Comparison of ENCODE assay signal across 8 cellular contexts in the genomic region with DNA sequence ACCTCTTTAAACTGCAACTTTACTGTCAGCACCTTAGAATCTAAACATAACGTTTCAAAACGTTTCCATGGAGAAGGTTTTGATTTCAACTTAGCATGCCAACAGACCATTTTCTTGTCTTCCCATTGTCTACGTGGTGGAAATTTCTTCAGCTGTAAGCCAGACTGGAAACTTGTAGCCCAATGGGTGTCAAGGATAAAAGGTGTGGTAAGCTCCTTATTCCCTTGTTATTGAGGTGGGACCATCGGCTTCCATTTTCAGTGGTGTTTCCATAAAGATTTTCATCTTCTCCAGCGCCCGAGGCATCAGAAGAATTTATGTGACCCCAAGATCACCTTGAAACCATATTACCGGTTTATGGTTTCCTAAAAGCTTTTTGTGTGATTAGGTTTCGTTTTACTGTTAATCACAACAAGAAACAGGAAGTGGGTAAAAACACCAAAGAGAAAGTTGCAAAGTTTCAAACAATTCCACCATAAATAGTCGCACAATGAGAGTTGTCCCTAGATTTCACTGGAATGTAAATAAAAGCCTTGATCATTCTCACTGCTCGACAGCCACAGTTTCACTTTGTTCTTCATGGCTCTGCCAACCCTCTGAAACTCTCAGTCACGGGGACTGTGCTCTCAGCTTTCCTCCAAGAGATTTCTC.
DNase-seq lines count a peak whose midpoint lies in the region; ATAC-seq, FAIRE-seq and TF ChIP-seq lines count a peak whose summit lies in the region.

No MANE protein-coding gene starts in this region.

- H2BK5ac ChIP-seq in IMR-90 (ENCODE audit: low read depth, low read length, poor library complexity, severe bottlenecking) = peak overlapping the region; percentile 22

- H2AK9ac ChIP-seq in IMR-90 (replicated peaks; ENCODE audit: low read depth, low read length, poor library complexity) = no peak overlapping the region

- no peaks in the 10 kb centered on the region for H4K20me1 ChIP-seq in IMR-90 (ENCODE audit: insufficient read depth, low read length)

- peak overlapping the region; percentile 32; the same call in 1 of the 2 replicates for H4K5ac ChIP-seq in IMR-90 (ENCODE audit: low read depth, low read length)

- H3K27ac ChIP-seq in IMR-90 (ENCODE audit: insufficient read depth, low read length) = peak overlapping the region; percentile 62; the same call in 1 of the 2 replicates
- H3K27ac ChIP-seq in small intestine (ENCODE audit: low read depth in 1 of 2, low read length in 1 of 2) = peak overlapping the region; percentile 61 to 83

- ATAC-seq in GM21576 (IDR thresholded peaks at IDR 0.05; ENCODE audit: unreplicated experiment) (peak; percentile 77), IMR-90 (ENCODE audit: low read depth) (peak; percentile 59), left ventricle myocardium superior (peak; percentile 58)

- peaks cover 26% of the 10 kb centered on the region for H3K27me3 Mint-ChIP-seq in activated T-helper 2 cell treated with anti-CD3 and anti-CD28 coated beads, Interferon-gamma antibody, Interleukin-2, Interleukin-4, amounts not matched to agents 10 μg/mL and 5 μg/mL and 100 μg/mL, durations not matched to agents 14 hours and 24 hours and 36 hours (ENCODE audit: low read depth)

- H3K56ac ChIP-seq in IMR-90 (ENCODE audit: extremely low read depth, insufficient read depth, low read length) = peak overlapping the region; percentile 32; the same call in 1 of the 2 replicates

- H3K9me3 Mint-ChIP-seq in activated T-helper 2 cell treated with anti-CD3 and anti-CD28 coated beads, Interferon-gamma antibody, Interleukin-2, Interleukin-4, amounts not matched to agents 10 μg/mL and 5 μg/mL and 100 μg/mL, durations not matched to agents 14 hours and 24 hours and 36 hours = peaks cover 3% of the 10 kb centered on the region

- DNase-seq in GM10266 (ENCODE audit: extremely low spot score) = peak; percentile 30
- peak; percentile 48 for DNase-seq in IMR-90
- DNase-seq in activated T-helper 2 cell treated with anti-CD3 and anti-CD28 coated beads, Interferon-gamma antibody, Interleukin-2, Interleukin-4, amounts not matched to agents 10 μg/mL and 5 μg/mL and 100 μg/mL, durations not matched to agents 14 hours and 24 hours and 36 hours (ENCODE audit: low spot score) = peak; percentile 13
- no peak for DNase-seq in left ventricle myocardium superior
- DNase-seq in small intestine = peak; percentile 63
- DNase-seq in cerebellar cortex (ENCODE audit: low spot score) = no peak
- DNase-seq in stimulated activated CD4-positive, alpha-beta T cell treated with anti-CD3 and anti-CD28 coated beads, Interleukin-1b, Interleukin-23, amount 100 ng/mL, for 48 hours = no peak

- peak overlapping the region; percentile 61 to 62; a peak in 3 of 4 replicates for H4K8ac ChIP-seq in IMR-90 (ENCODE audit: low read depth in 2 of 2, low read length in 2 of 2)

- 0 out of 2 replicates have a peak overlapping the region, but pooled peaks have one; percentile 18 for H2BK20ac ChIP-seq in IMR-90 (ENCODE audit: low read depth, low read length)

- H3K4ac ChIP-seq in IMR-90 (ENCODE audit: low read depth, low read length) = peak overlapping the region; percentile 45

- H3K9me3 ChIP-seq in IMR-90 (ENCODE audit: control insufficient read depth, insufficient read depth, low read length) = no peaks in the 10 kb centered on the region
- H3K9me3 ChIP-seq in small intestine (ENCODE audit: control insufficient read depth, low read depth) = no peaks in the 10 kb centered on the region

- peak overlapping the region; percentile 25 for H3K4me3 ChIP-seq in IMR-90 (ENCODE audit: insufficient read depth, low read depth, low read length)
- peak overlapping the region in 1 of 2 donors; percentile 53 for H3K4me3 ChIP-seq in small intestine (ENCODE audit: low read depth in 1 of 2, low read length in 2 of 2)

- intact Hi-C loops in IMR-90 (cut with micrococcal nuclease) (loop anchor here (1.0 to 10.0 kb wide), 7 partner anchors 62 to 366 kb away; partner anchors contain the start of gene CD2AP), left ventricle myocardium superior (cut with micrococcal nuclease) (loop anchor here (2.0 to 10.0 kb wide), 2 partner anchors 180 to 366 kb away; no protein-coding TSS in a partner anchor)
- intact Hi-C loops in activated T-helper 2 cell treated with anti-CD3 and anti-CD28 coated beads, Interferon-gamma antibody, Interleukin-2, Interleukin-4, amounts not matched to agents 10 μg/mL and 5 μg/mL and 100 μg/mL, durations not matched to agents 14 hours and 24 hours and 36 hours (cut with micrococcal nuclease) = loop anchor here (1.0 kb wide), 4 partner anchors 217 to 366 kb away; no protein-coding TSS in a partner anchor

- peak overlapping the region; percentile 33 for H3K9ac ChIP-seq in IMR-90 (ENCODE audit: low read depth, low read length)

- H3K4me3 Mint-ChIP-seq in activated T-helper 2 cell treated with anti-CD3 and anti-CD28 coated beads, Interferon-gamma antibody, Interleukin-2, Interleukin-4, amounts not matched to agents 10 μg/mL and 5 μg/mL and 100 μg/mL, durations not matched to agents 14 hours and 24 hours and 36 hours (ENCODE audit: low read depth) = peak overlapping the region; percentile 70

- H3K14ac ChIP-seq in IMR-90 (replicated peaks; ENCODE audit: low read depth, low read length) = peak overlapping the region; percentile 67

- no peaks in the 10 kb centered on the region for H3K36me3 ChIP-seq in IMR-90 (ENCODE audit: control insufficient read depth, insufficient read depth, low read length)
- no peaks in the 10 kb centered on the region for H3K36me3 ChIP-seq in small intestine (ENCODE audit: control insufficient read depth in 2 of 2, insufficient read depth in 2 of 2, low read length in 2 of 2)

- H4K91ac ChIP-seq in IMR-90 (ENCODE audit: insufficient read depth, low read depth, low read length) = 0 out of 2 replicates have a peak overlapping the region, but pooled peaks have one; percentile 32

- no peak overlapping the region for H3K27ac Mint-ChIP-seq in activated T-helper 2 cell treated with anti-CD3 and anti-CD28 coated beads, Interferon-gamma antibody, Interleukin-2, Interleukin-4, amounts not matched to agents 10 μg/mL and 5 μg/mL and 100 μg/mL, durations not matched to agents 14 hours and 24 hours and 36 hours

- H3K4me1 Mint-ChIP-seq in activated T-helper 2 cell treated with anti-CD3 and anti-CD28 coated beads, Interferon-gamma antibody, Interleukin-2, Interleukin-4, amounts not matched to agents 10 μg/mL and 5 μg/mL and 100 μg/mL, durations not matched to agents 14 hours and 24 hours and 36 hours (ENCODE audit: low read depth) = peaks cover 14% of the 10 kb centered on the region

- peak overlapping the region; percentile 41; the same call in 1 of the 2 replicates for H3K23ac ChIP-seq in IMR-90 (ENCODE audit: low read depth, low read length)

- H2AFZ ChIP-seq in IMR-90 (replicated peaks; ENCODE audit: low read length, poor library complexity) = peak overlapping the region; percentile 84

- POLR2A ChIA-PET in IMR-90 (lab: Charles Lee; ENCODE audit: unreplicated experiment) = interaction anchor here (0.6 kb wide), 1 partner anchor 424 kb away, joined by 4 read pairs; no protein-coding TSS in a partner anchor

- in situ Hi-C loops in IMR-90 (cut with MboI; ENCODE audit: low sequenced_read_pairs) = no loop called here

- TF ChIP-seq CTCF in GM10266 (IDR thresholded peaks at IDR 0.05; ENCODE audit: control insufficient read depth, insufficient read depth, low read depth, missing control alignments) (no peak), IMR-90 (conservative IDR thresholded peaks at IDR 0.05; ENCODE audit: low read depth, low read length) (no peak)

- CTCF ChIA-PET in IMR-90 (lab: Yijun Ruan, JAX) = interaction anchor here (0.7 to 1.2 kb wide), 2 partner anchors 373 to 610 kb away, joined by 3 to 5 read pairs; no protein-coding TSS in a partner anchor

- H3K4me1 ChIP-seq in IMR-90 (ENCODE audit: control insufficient read depth, insufficient read depth, low read length) (peaks cover 2% of the 10 kb centered on the region; the same call in 1 of the 2 replicates), small intestine (ENCODE audit: control insufficient read depth in 2 of 2, insufficient read depth in 1 of 2, low read depth in 1 of 2, low read length in 1 of 2) (no peaks in the 10 kb centered on the region)

- no peaks in the 10 kb centered on the region for H3K9me1 ChIP-seq in IMR-90 (ENCODE audit: insufficient read depth, low read length)

- peak overlapping the region; percentile 94 for H3K4me2 ChIP-seq in IMR-90 (ENCODE audit: low read depth, low read length)

- no peaks in the 10 kb centered on the region for H3K79me1 ChIP-seq in IMR-90 (ENCODE audit: low read depth in 1 of 2, low read length in 2 of 2)

- no peaks in the 10 kb centered on the region for H3K36me3 Mint-ChIP-seq in activated T-helper 2 cell treated with anti-CD3 and anti-CD28 coated beads, Interferon-gamma antibody, Interleukin-2, Interleukin-4, amounts not matched to agents 10 μg/mL and 5 μg/mL and 100 μg/mL, durations not matched to agents 14 hours and 24 hours and 36 hours (ENCODE audit: low read depth)

- no peak for FAIRE-seq in small intestine (lab: Jason Lieb, UNC)

- no peak overlapping the region for H2AK5ac ChIP-seq in IMR-90 (ENCODE audit: low read depth, low read length)

- no peak for TF ChIP-seq RAD21 in IMR-90 (IDR thresholded peaks at IDR 0.05; ENCODE audit: low read length)

- dilution Hi-C loops in IMR-90 (cut with HindIII; ENCODE audit: low sequenced_read_pairs, unreplicated experiment) = no loop called here

- TF ChIP-seq POLR2A in IMR-90 (IDR thresholded peaks at IDR 0.05; ENCODE audit: low read depth, low read length) = no peak

- WGBS in IMR-90 (ENCODE audit: extremely low coverage in 2 of 2, insufficient read length in 1 of 2), 2 experiments = no CpG with 5 or more reads among the region's 11 CpGs
- WGBS in small intestine, 3 donors = 0 to 8% (median 1%) methylated on average over 11 of the region's 11 CpGs

- H2BK120ac ChIP-seq in IMR-90 (ENCODE audit: low read depth, low read length) = peak overlapping the region; percentile 62; the same call in 1 of the 2 replicates

- H3K18ac ChIP-seq in IMR-90 (ENCODE audit: low read depth, low read length) = peak overlapping the region; percentile 49

- no TSS peak for BruUV-seq in IMR-90 (replicated peaks; lab: Mats Ljungman, UMichigan)

- H3K27me3 ChIP-seq in IMR-90 (ENCODE audit: control insufficient read depth, insufficient read depth, low read length) = no peaks in the 10 kb centered on the region
- H3K27me3 ChIP-seq in small intestine (ENCODE audit: control insufficient read depth in 2 of 2, insufficient read depth in 2 of 2, low read length in 2 of 2) = no peaks in the 10 kb centered on the region

- H2BK15ac ChIP-seq in IMR-90 (ENCODE audit: low read depth, low read length) = peak overlapping the region; percentile 29; the same call in 1 of the 3 replicates

TF ChIP-seq in IMR-90, 13 proteins besides CTCF, POLR2A, EP300 and RAD21 (continues in another document):
- TF ChIP-seq CEBPB (IDR thresholded peaks at IDR 0.05; ENCODE audit: low read depth, low read length) = no peak
- no peak for TF ChIP-seq SMC3 (IDR thresholded peaks at IDR 0.05; ENCODE audit: low read depth, low read length)
- TF ChIP-seq MAZ (IDR thresholded peaks at IDR 0.05; ENCODE audit: borderline replicate concordance, low read depth, low read length) = no peak
- no peak for TF ChIP-seq BHLHE40 (IDR thresholded peaks at IDR 0.05; ENCODE audit: low read depth, low read length)
- TF ChIP-seq MAFK (IDR thresholded peaks at IDR 0.05; ENCODE audit: low read depth, low read length) = no peak
- no peak for TF ChIP-seq NFE2L2 (IDR thresholded peaks at IDR 0.05; ENCODE audit: low read depth, low read length)

Comparison
In these comparisons a context has a peak if more than half of its experiments do, and no peak if none do; other contexts are left out.
1. DNase-seq: peak in GM10266 (single experiment), IMR-90 (single experiment), activated T-helper 2 cell treated with anti-CD3 and anti-CD28 coated beads, Interferon-gamma antibody, Interleukin-2, Interleukin-4, amounts not matched to agents 10 μg/mL and 5 μg/mL and 100 μg/mL, durations not matched to agents 14 hours and 24 hours and 36 hours (single experiment) and small intestine (single experiment); none in left ventricle myocardium superior (single experiment), cerebellar cortex (single experiment) and stimulated activated CD4-positive, alpha-beta T cell treated with anti-CD3 and anti-CD28 coated beads, Interleukin-1b, Interleukin-23, amount 100 ng/mL, for 48 hours (single experiment).
2. Peak in every context shown above with its lines, with median percentiles within 50 percentile points of each other: ATAC-seq.